ENCODE assay signal across 12 cellular contexts in genomic region chr7:99733448-99733847, GRCh38. TPM values are rescaled to one million over a fixed set of nuclear protein-coding genes. Genes with fewer than 3 reads are reported as not detected.
DNase-seq lines count a peak whose midpoint lies in the region; TF ChIP-seq lines count a peak whose summit lies in the region.
"Had no signal": no experiment of that assay in that cellular context is flagged by ENCODE, and none has a peak within 500 bp of the region (broad histone marks: within the 10 kb centered on the region; RNA-seq: fewer than 3 reads in every experiment).

No MANE protein-coding gene starts in this region.

- no peak for DNase-seq in BE2C
- DNase-seq in SK-N-DZ (ENCODE audit: low spot score) = peak; percentile 15
- peak in 2 of 3 donors; percentile 2 to 3 for DNase-seq in immature natural killer cell
- DNase-seq in MV-4-11 (lab: John Stamatoyannopoulos, UW) = no peak
- DNase-seq in activated CD8-positive, alpha-beta memory T cell treated with anti-CD3 and anti-CD28 coated beads, Interleukin-2, amount 50 U/mL, for 48 hours = no peak
- no peak for DNase-seq in G401 (ENCODE audit: low spot score)
- DNase-seq in NCI-H524 treated with DMSO at 0.1 percent for 48 hours (lab: John Stamatoyannopoulos, UW) = no peak
- DNase-seq: HCEC 1CT had no signal

- no peak overlapping the region for H3K4me3 Mint-ChIP-seq in immature natural killer cell
- H3K4me3 Mint-ChIP-seq: dendritic cell treated with granulocyte-macrophage colony-stimulating factor and Interleukin-4, amounts not matched to agents 40 ng/mL and 50 ng/mL, for 4 days had no signal

- no peaks in the 10 kb centered on the region for H3K36me3 ChIP-seq in BE2C

- H3K9me3 ChIP-seq in BE2C = no peaks in the 10 kb centered on the region

- no peaks in the 10 kb centered on the region; the same call in 1 of the 2 replicates for H3K27me3 ChIP-seq in BE2C

- TF ChIP-seq CTCF in BE2C (IDR thresholded peaks at IDR 0.05; ENCODE audit: low read depth, low read length) (peak; percentile 16), GM12872 (IDR thresholded peaks at IDR 0.05; ENCODE audit: insufficient read depth, low read depth, low read length) (peak; percentile 72)

- H3K36me3 Mint-ChIP-seq in immature natural killer cell = peaks cover 0 to 6% (median 4%) of the 10 kb centered on the region in 3 donors

- H3K9me3 Mint-ChIP-seq in immature natural killer cell = no peaks in the 10 kb centered on the region
- H3K9me3 Mint-ChIP-seq: dendritic cell treated with granulocyte-macrophage colony-stimulating factor and Interleukin-4, amounts not matched to agents 40 ng/mL and 50 ng/mL, for 4 days had no signal

- no peaks in the 10 kb centered on the region for H3K4me1 ChIP-seq in BE2C

- in situ Hi-C loops in G401 (cut with HindIII; ENCODE audit: low sequenced_read_pairs) = no loop called here

- H3K27me3 Mint-ChIP-seq in immature natural killer cell (ENCODE audit: low read depth in 3 of 3) = peaks cover 0 to 5% (median 0%) of the 10 kb centered on the region in 3 donors
- H3K27me3 Mint-ChIP-seq: dendritic cell treated with granulocyte-macrophage colony-stimulating factor and Interleukin-4, amounts not matched to agents 40 ng/mL and 50 ng/mL, for 4 days had no signal

- no peak overlapping the region for H3K27ac Mint-ChIP-seq in immature natural killer cell
- H3K27ac Mint-ChIP-seq: dendritic cell treated with granulocyte-macrophage colony-stimulating factor and Interleukin-4, amounts not matched to agents 40 ng/mL and 50 ng/mL, for 4 days had no signal

- H3K4me3 ChIP-seq in BE2C (ENCODE audit: low read depth, low read length) = no peak overlapping the region
- H3K4me3 ChIP-seq: lung had no signal

- H3K4me1 Mint-ChIP-seq in immature natural killer cell = no peaks in the 10 kb centered on the region

RNA-seq across cellular contexts. Expression of gene CYP3A7, which starts 1.5 kb away (rescaled TPM):
- polyA plus RNA-seq in BE2C (2012; ENCODE audit: insufficient read depth, insufficient read length, low read depth) = not detected
- not detected in 2 replicates for polyA plus RNA-seq in SK-N-DZ (2014; cell fraction: cytosol; rRNA removed)
- not detected in 2 replicates for polyA plus RNA-seq in SK-N-DZ (2014; cell fraction: nucleus; rRNA removed)
- not detected for polyA plus RNA-seq in immature natural killer cell
- not detected in 2 replicates for total RNA-seq in G401 (2014; rRNA removed; shearing (Covaris generic))
- total RNA-seq: temporal lobe had no signal

RNA-seq across cellular contexts. Expression of gene CYP3A4, which starts 50.5 kb away (rescaled TPM):
- polyA plus RNA-seq in BE2C (2012; ENCODE audit: insufficient read depth, insufficient read length, low read depth) = not detected
- not detected in 2 replicates for polyA plus RNA-seq in SK-N-DZ (2014; cell fraction: cytosol; rRNA removed)
- polyA plus RNA-seq in SK-N-DZ (2014; cell fraction: nucleus; rRNA removed) = not detected in 2 replicates
- not detected for polyA plus RNA-seq in immature natural killer cell
- not detected in 2 replicates for total RNA-seq in G401 (2014; rRNA removed; shearing (Covaris generic))
- total RNA-seq: temporal lobe had no signal
- polyA plus RNA-seq: lung had no signal

RNA-seq across cellular contexts. Expression of gene CYP3A5, which starts 53.7 kb away (rescaled TPM):
- 4.0 TPM for polyA plus RNA-seq in BE2C (2012; ENCODE audit: insufficient read depth, insufficient read length, low read depth)
- 0.50 and 2.7 TPM in 2 replicates for polyA plus RNA-seq in SK-N-DZ (2014; cell fraction: cytosol; rRNA removed)
- 3.3 and 5.4 TPM in 2 replicates for polyA plus RNA-seq in SK-N-DZ (2014; cell fraction: nucleus; rRNA removed)
- under 1 TPM in 1 of 3 donors, not detected in 2; 0.35 TPM for polyA plus RNA-seq in immature natural killer cell
- not detected in 2 replicates for total RNA-seq in G401 (2014; rRNA removed; shearing (Covaris generic))

Comparison
In these comparisons a context has a peak if more than half of its experiments do, and no peak if none do; other contexts are left out.
1. DNase-seq: peak in SK-N-DZ (single experiment) and immature natural killer cell (2 of 3); none in BE2C (single experiment), MV-4-11 (single experiment), activated CD8-positive, alpha-beta memory T cell treated with anti-CD3 and anti-CD28 coated beads, Interleukin-2, amount 50 U/mL, for 48 hours (single experiment), G401 (single experiment) and NCI-H524 treated with DMSO at 0.1 percent for 48 hours (single experiment).